ENCODE assay signal across 17 cellular contexts in the genomic region with DNA sequence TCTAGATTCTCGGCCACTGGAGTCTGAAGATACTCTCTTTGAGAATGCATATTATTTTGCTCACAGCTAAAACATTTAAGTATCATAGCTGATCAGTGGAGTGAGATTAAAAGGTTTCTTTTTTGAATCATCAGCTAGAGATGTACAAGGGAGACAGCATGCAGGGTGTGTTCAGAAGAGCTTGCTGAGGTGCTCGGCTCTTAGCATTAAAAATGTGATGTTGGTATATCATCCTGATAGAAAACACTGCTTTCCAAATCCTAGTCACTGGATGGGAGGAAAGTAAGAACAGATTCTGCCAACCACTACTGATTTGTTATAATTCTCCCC.
"Had no signal": no experiment of that assay in that cellular context is flagged by ENCODE, and none has a peak within 500 bp of the region (broad histone marks: within the 10 kb centered on the region; RNA-seq: fewer than 3 reads in every experiment).

No MANE protein-coding gene starts in this region.

- H3K27me3 ChIP-seq: breast epithelium, gastrocnemius medialis, left lung, tibial artery had no signal

- H3K27ac Mint-ChIP-seq: activated naive CD4-positive, alpha-beta T cell treated with anti-CD3 and anti-CD28 coated beads for 36 hours; nephron progenitor cell; stimulated activated naive B cell treated with anti-CD40 and anti-IgM and Interleukin-4, amounts not matched to agents 10 μg/mL and 1 μg/mL and 100 μg/mL, for 72 hours had no signal

- H3K27ac ChIP-seq: breast epithelium, gastrocnemius medialis, left lung, tibial artery had no signal

- H3K36me3 ChIP-seq: breast epithelium, gastrocnemius medialis, left lung, tibial artery had no signal

- H3K4me3 ChIP-seq: breast epithelium, gastrocnemius medialis, left lung, tibial artery had no signal

- H3K4me3 Mint-ChIP-seq: activated naive CD4-positive, alpha-beta T cell treated with anti-CD3 and anti-CD28 coated beads for 36 hours; nephron progenitor cell; stimulated activated naive B cell treated with anti-CD40 and anti-IgM and Interleukin-4, amounts not matched to agents 10 μg/mL and 1 μg/mL and 100 μg/mL, for 72 hours had no signal

- DNase-seq: activated naive CD4-positive, alpha-beta T cell treated with anti-CD3 and anti-CD28 coated beads for 36 hours; cerebellar nuclear complex; cortex of kidney; gastrocnemius medialis; head of caudate nucleus; left lung; midbrain; nephron progenitor cell; nucleus accumbens; SK-N-SH; stimulated activated naive B cell treated with anti-CD40 and anti-IgM and Interleukin-4, amounts not matched to agents 10 μg/mL and 1 μg/mL and 100 μg/mL, for 72 hours; substantia nigra; T-helper 1 cell; T1000; tibial artery had no signal

- H3K4me1 ChIP-seq: breast epithelium, gastrocnemius medialis, left lung had no signal

- H3K9me3 ChIP-seq: breast epithelium, gastrocnemius medialis, left lung, SK-N-SH, tibial artery had no signal

- H3K36me3 Mint-ChIP-seq: stimulated activated naive B cell treated with anti-CD40 and anti-IgM and Interleukin-4, amounts not matched to agents 10 μg/mL and 1 μg/mL and 100 μg/mL, for 72 hours had no signal

- H3K4me1 Mint-ChIP-seq: nephron progenitor cell; stimulated activated naive B cell treated with anti-CD40 and anti-IgM and Interleukin-4, amounts not matched to agents 10 μg/mL and 1 μg/mL and 100 μg/mL, for 72 hours had no signal

- ATAC-seq: esophagus mucosa; gastrocnemius medialis; left lung; stimulated activated naive B cell treated with anti-CD40 and anti-IgM and Interleukin-4, amounts not matched to agents 10 μg/mL and 1 μg/mL and 100 μg/mL, for 72 hours had no signal

- H3K9me3 Mint-ChIP-seq: activated naive CD4-positive, alpha-beta T cell treated with anti-CD3 and anti-CD28 coated beads for 36 hours; nephron progenitor cell; stimulated activated naive B cell treated with anti-CD40 and anti-IgM and Interleukin-4, amounts not matched to agents 10 μg/mL and 1 μg/mL and 100 μg/mL, for 72 hours had no signal
